ENCODE assay signal across 1 cellular context in genomic region chr3:194070220-194070633, GRCh38.
TF ChIP-seq lines count a peak whose summit lies in the region.

No MANE protein-coding gene starts in this region.

TF ChIP-seq in GM23338, 12 proteins besides CTCF, POLR2A, EP300 and RAD21 (continued from another document):
- TF ChIP-seq ZNF462 (CRISPR knock-in tag; IDR thresholded peaks at IDR 0.05) (no peak), CREB1 (CRISPR knock-in tag; IDR thresholded peaks at IDR 0.05; ENCODE audit: low read depth) (no peak), NANOG (IDR thresholded peaks at IDR 0.05; ENCODE audit: borderline replicate concordance) (no peak), EZH2phosphoT487 (IDR thresholded peaks at IDR 0.05; ENCODE audit: unreplicated experiment) (no peak), EZH2 (IDR thresholded peaks at IDR 0.05; ENCODE audit: low read depth, unreplicated experiment) (no peak)
TF ChIP-seq in GM23338: peak in this region for 0.
